In genomic region chr10:17833656-17834055, GRCh38 we compare ENCODE assay signal across 35 cellular contexts. TPM values are rescaled to one million over a fixed set of nuclear protein-coding genes. Genes with fewer than 3 reads are reported as not detected.
"Had no signal": no experiment of that assay in that cellular context is flagged by ENCODE, and none has a peak within 500 bp of the region (broad histone marks: within the 10 kb centered on the region; RNA-seq: fewer than 3 reads in every experiment).

No MANE protein-coding gene starts in this region.

- H3K27ac Mint-ChIP-seq: activated CD4-positive, alpha-beta memory T cell treated with anti-CD3 and anti-CD28 coated beads, Interleukin-2, amount 10 ng/mL, durations not matched to agents 7 days and 5 days; activated CD4-positive, alpha-beta T cell treated with anti-CD3 and anti-CD28 coated beads, Interleukin-2, amount 10 ng/mL, durations not matched to agents 7 days and 5 days; activated naive CD4-positive, alpha-beta T cell treated with anti-CD3 and anti-CD28 coated beads for 36 hours; activated naive CD4-positive, alpha-beta T cell treated with anti-CD3 and anti-CD28 coated beads, Interleukin-2, amount 50 U/mL, for 24 hours; activated naive CD8-positive, alpha-beta T cell treated with anti-CD3 and anti-CD28 coated beads for 36 hours; activated naive CD8-positive, alpha-beta T cell treated with anti-CD3 and anti-CD28 coated beads, Interleukin-2, amount 50 U/mL, for 24 hours; activated T-cell treated with anti-CD3 and anti-CD28 coated beads, Interleukin-2, amount 50 U/mL, for 24 hours; activated T-helper 2 cell treated with anti-CD3 and anti-CD28 coated beads, Interferon-gamma antibody, Interleukin-2, Interleukin-4, amounts not matched to agents 10 μg/mL and 5 μg/mL and 100 μg/mL, durations not matched to agents 14 hours and 24 hours and 36 hours; brain; effector memory CD8-positive, alpha-beta T cell; T-helper 17 cell; T-helper 2 cell treated with Interferon-gamma antibody and Interleukin-4, amounts not matched to agents 5 μg/mL and 100 μg/mL, for 36 hours had no signal

- H3K27ac ChIP-seq: adrenal gland, breast epithelium, coronary artery, epithelial cell of prostate, esophagus squamous epithelium had no signal

- H3K9me3 ChIP-seq: adrenal gland, breast epithelium, esophagus squamous epithelium had no signal

- H3K4me1 Mint-ChIP-seq: activated CD4-positive, alpha-beta memory T cell treated with anti-CD3 and anti-CD28 coated beads, Interleukin-2, amount 10 ng/mL, durations not matched to agents 7 days and 5 days; activated CD4-positive, alpha-beta T cell treated with anti-CD3 and anti-CD28 coated beads, Interleukin-2, amount 10 ng/mL, durations not matched to agents 7 days and 5 days; activated naive CD4-positive, alpha-beta T cell treated with anti-CD3 and anti-CD28 coated beads, Interleukin-2, amount 50 U/mL, for 24 hours; activated naive CD8-positive, alpha-beta T cell treated with anti-CD3 and anti-CD28 coated beads for 36 hours; brain; central memory CD8-positive, alpha-beta T cell had no signal

- H3K4me1 ChIP-seq: breast epithelium had no signal

- ATAC-seq: activated naive CD8-positive, alpha-beta T cell treated with anti-CD3 and anti-CD28 coated beads, Interleukin-2, amount 50 U/mL, for 24 hours; effector memory CD8-positive, alpha-beta T cell; T-helper 17 cell had no signal

- FAIRE-seq: frontal cortex had no signal

- H3K9me3 Mint-ChIP-seq: activated CD4-positive, alpha-beta memory T cell treated with anti-CD3 and anti-CD28 coated beads, Interleukin-2, amount 10 ng/mL, durations not matched to agents 7 days and 5 days; activated CD4-positive, alpha-beta T cell treated with anti-CD3 and anti-CD28 coated beads, Interleukin-2, amount 10 ng/mL, durations not matched to agents 7 days and 5 days; activated naive CD4-positive, alpha-beta T cell treated with anti-CD3 and anti-CD28 coated beads for 36 hours; activated naive CD4-positive, alpha-beta T cell treated with anti-CD3 and anti-CD28 coated beads, Interleukin-2, amount 50 U/mL, for 24 hours; activated naive CD8-positive, alpha-beta T cell treated with anti-CD3 and anti-CD28 coated beads for 36 hours; activated naive CD8-positive, alpha-beta T cell treated with anti-CD3 and anti-CD28 coated beads, Interleukin-2, amount 50 U/mL, for 24 hours; activated T-cell treated with anti-CD3 and anti-CD28 coated beads, Interleukin-2, amount 50 U/mL, for 24 hours; activated T-helper 2 cell treated with anti-CD3 and anti-CD28 coated beads, Interferon-gamma antibody, Interleukin-2, Interleukin-4, amounts not matched to agents 10 μg/mL and 5 μg/mL and 100 μg/mL, durations not matched to agents 14 hours and 24 hours and 36 hours; brain; central memory CD8-positive, alpha-beta T cell; effector memory CD8-positive, alpha-beta T cell; T-helper 2 cell treated with Interferon-gamma antibody and Interleukin-4, amounts not matched to agents 5 μg/mL and 100 μg/mL, for 36 hours had no signal

- DNase-seq: activated CD4-positive, alpha-beta memory T cell treated with anti-CD3 and anti-CD28 coated beads, Interleukin-2, amount 10 ng/mL, durations not matched to agents 7 days and 5 days; activated CD4-positive, alpha-beta T cell treated with anti-CD3 and anti-CD28 coated beads for 4 hours; activated CD4-positive, alpha-beta T cell treated with anti-CD3 and anti-CD28 coated beads, Interleukin-2, amount 10 ng/mL, durations not matched to agents 7 days and 5 days; activated CD4-positive, alpha-beta T cell treated with anti-CD3 and anti-CD28 coated beads, Interleukin-2, amount 50 U/mL, for 4 hours; activated CD4-positive, CD25-positive, alpha-beta regulatory T cell; activated CD4-positive, CD25-positive, alpha-beta regulatory T cell treated with anti-CD3 and anti-CD28 coated beads, Interleukin-2, amount 50 U/mL, for 72 hours; activated CD8-positive, alpha-beta memory T cell treated with anti-CD3 and anti-CD28 coated beads, Interleukin-2, amount 50 U/mL, for 48 hours; activated effector memory CD4-positive, alpha-beta T cell treated with anti-CD3 and anti-CD28 coated beads, Interleukin-2, amount 50 U/mL, for 16 hours; activated naive CD4-positive, alpha-beta T cell treated with anti-CD3 and anti-CD28 coated beads for 36 hours; activated naive CD8-positive, alpha-beta T cell treated with anti-CD3 and anti-CD28 coated beads for 36 hours; activated naive CD8-positive, alpha-beta T cell treated with anti-CD3 and anti-CD28 coated beads, Interleukin-2, amount 50 U/mL, for 24 hours; activated T-cell treated with anti-CD3 and anti-CD28 coated beads for 4 hours; activated T-cell treated with anti-CD3 and anti-CD28 coated beads, Interleukin-2, amount 50 U/mL, for 24 hours; adrenal gland; amygdala; aorta; dermis blood vessel endothelial cell; effector CD4-positive, alpha-beta T cell; effector memory CD8-positive, alpha-beta T cell; esophagus squamous epithelium; head of caudate nucleus; hippocampal formation; T-helper 1 cell; T-helper 17 cell; T1000 had no signal

- H3K4me3 Mint-ChIP-seq: activated CD4-positive, alpha-beta memory T cell treated with anti-CD3 and anti-CD28 coated beads, Interleukin-2, amount 10 ng/mL, durations not matched to agents 7 days and 5 days; activated CD4-positive, alpha-beta T cell treated with anti-CD3 and anti-CD28 coated beads, Interleukin-2, amount 10 ng/mL, durations not matched to agents 7 days and 5 days; activated naive CD4-positive, alpha-beta T cell treated with anti-CD3 and anti-CD28 coated beads for 36 hours; activated naive CD4-positive, alpha-beta T cell treated with anti-CD3 and anti-CD28 coated beads, Interleukin-2, amount 50 U/mL, for 24 hours; activated naive CD8-positive, alpha-beta T cell treated with anti-CD3 and anti-CD28 coated beads for 36 hours; activated naive CD8-positive, alpha-beta T cell treated with anti-CD3 and anti-CD28 coated beads, Interleukin-2, amount 50 U/mL, for 24 hours; activated T-cell treated with anti-CD3 and anti-CD28 coated beads, Interleukin-2, amount 50 U/mL, for 24 hours; brain; central memory CD8-positive, alpha-beta T cell; effector memory CD8-positive, alpha-beta T cell; T-helper 17 cell; T-helper 2 cell treated with Interferon-gamma antibody and Interleukin-4, amounts not matched to agents 5 μg/mL and 100 μg/mL, for 36 hours had no signal

- H3K36me3 ChIP-seq: adrenal gland, breast epithelium, esophagus squamous epithelium had no signal

- H3K27me3 ChIP-seq: adrenal gland, breast epithelium, esophagus squamous epithelium had no signal

- H3K36me3 Mint-ChIP-seq: activated naive CD4-positive, alpha-beta T cell treated with anti-CD3 and anti-CD28 coated beads, Interleukin-2, amount 50 U/mL, for 24 hours; activated naive CD8-positive, alpha-beta T cell treated with anti-CD3 and anti-CD28 coated beads for 36 hours; brain had no signal

- H3K4me3 ChIP-seq: adrenal gland, breast epithelium, coronary artery, esophagus squamous epithelium had no signal

RNA-seq across cellular contexts. Expression of gene MRC1, which starts 24.5 kb away (rescaled TPM):
- total RNA-seq: activated CD4-positive, alpha-beta memory T cell treated with anti-CD3 and anti-CD28 coated beads, Interleukin-2, amount 10 ng/mL, durations not matched to agents 7 days and 5 days; activated CD4-positive, alpha-beta T cell treated with anti-CD3 and anti-CD28 coated beads, Interleukin-2, amount 10 ng/mL, durations not matched to agents 7 days and 5 days; activated T-helper 2 cell treated with anti-CD3 and anti-CD28 coated beads, Interferon-gamma antibody, Interleukin-2, Interleukin-4, amounts not matched to agents 10 μg/mL and 5 μg/mL and 100 μg/mL, durations not matched to agents 14 hours and 24 hours and 36 hours; fibroblast of lung had no signal
